In genomic region chr1:56573311-56573710, GRCh38 we compare ENCODE assay signal across 2 cellular contexts.
TF ChIP-seq lines count a peak whose summit lies in the region.

No MANE protein-coding gene starts in this region.

TF ChIP-seq in IMR-90, 13 proteins besides CTCF, POLR2A, EP300 and RAD21:
- TF ChIP-seq NFE2L2 (IDR thresholded peaks at IDR 0.05; ENCODE audit: low read depth, low read length): no peak
- TF ChIP-seq USF2 (IDR thresholded peaks at IDR 0.05; ENCODE audit: low read depth, low read length): no peak
- TF ChIP-seq MXI1 (IDR thresholded peaks at IDR 0.05; ENCODE audit: borderline replicate concordance, low read depth, low read length): no peak
- TF ChIP-seq RFX5 (IDR thresholded peaks at IDR 0.05; ENCODE audit: low read depth, low read length): no peak
- TF ChIP-seq MAZ (IDR thresholded peaks at IDR 0.05; ENCODE audit: borderline replicate concordance, low read depth, low read length): no peak
- no peak for TF ChIP-seq RCOR1 (IDR thresholded peaks at IDR 0.05; ENCODE audit: insufficient replicate concordance, low read length)
- TF ChIP-seq ELK1 (IDR thresholded peaks at IDR 0.05; ENCODE audit: borderline replicate concordance, low read depth, low read length): no peak
- TF ChIP-seq MAFK (IDR thresholded peaks at IDR 0.05; ENCODE audit: low read depth, low read length): no peak
- no peak for TF ChIP-seq SMC3 (IDR thresholded peaks at IDR 0.05; ENCODE audit: low read depth, low read length)
- TF ChIP-seq CHD1 (IDR thresholded peaks at IDR 0.05; ENCODE audit: low read depth, low read length): no peak
- TF ChIP-seq CEBPB (IDR thresholded peaks at IDR 0.05; ENCODE audit: low read depth, low read length): no peak
- no peak for TF ChIP-seq FOS (IDR thresholded peaks at IDR 0.05; ENCODE audit: low read depth, low read length)
- TF ChIP-seq BHLHE40 (IDR thresholded peaks at IDR 0.05; ENCODE audit: low read depth, low read length): no peak

TF ChIP-seq in HepG2, 621 proteins besides CTCF, POLR2A, EP300 and RAD21:
- no peak for TF ChIP-seq ZHX2 (IDR thresholded peaks at IDR 0.05; ENCODE audit: low read depth)
- no peak for TF ChIP-seq ZHX2 (CRISPR knock-in tag; IDR thresholded peaks at IDR 0.05; ENCODE audit: borderline replicate concordance)
- no peak for TF ChIP-seq TMF1 (CRISPR knock-in tag; IDR thresholded peaks at IDR 0.05; ENCODE audit: low read depth)
- TF ChIP-seq RELA (CRISPR knock-in tag; IDR thresholded peaks at IDR 0.05): no peak
- TF ChIP-seq, protein P1, sequence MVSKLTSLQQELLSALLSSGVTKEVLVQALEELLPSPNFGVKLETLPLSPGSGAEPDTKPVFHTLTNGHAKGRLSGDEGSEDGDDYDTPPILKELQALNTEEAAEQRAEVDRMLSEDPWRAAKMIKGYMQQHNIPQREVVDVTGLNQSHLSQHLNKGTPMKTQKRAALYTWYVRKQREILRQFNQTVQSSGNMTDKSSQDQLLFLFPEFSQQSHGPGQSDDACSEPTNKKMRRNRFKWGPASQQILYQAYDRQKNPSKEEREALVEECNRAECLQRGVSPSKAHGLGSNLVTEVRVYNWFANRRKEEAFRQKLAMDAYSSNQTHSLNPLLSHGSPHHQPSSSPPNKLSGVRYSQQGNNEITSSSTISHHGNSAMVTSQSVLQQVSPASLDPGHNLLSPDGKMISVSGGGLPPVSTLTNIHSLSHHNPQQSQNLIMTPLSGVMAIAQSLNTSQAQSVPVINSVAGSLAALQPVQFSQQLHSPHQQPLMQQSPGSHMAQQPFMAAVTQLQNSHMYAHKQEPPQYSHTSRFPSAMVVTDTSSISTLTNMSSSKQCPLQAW (CRISPR knock-in tag; IDR thresholded peaks at IDR 0.05): no peak
- no peak for TF ChIP-seq SMC3 (IDR thresholded peaks at IDR 0.05; ENCODE audit: low read length)
- TF ChIP-seq CEBPG (CRISPR knock-in tag; IDR thresholded peaks at IDR 0.05): no peak
- TF ChIP-seq HNF4G (IDR thresholded peaks at IDR 0.05; ENCODE audit: borderline replicate concordance, low read depth, low read length): no peak
- TF ChIP-seq HNF4G (CRISPR knock-in tag; IDR thresholded peaks at IDR 0.05; ENCODE audit: borderline replicate concordance, low read depth): no peak
- TF ChIP-seq RBFOX2 (IDR thresholded peaks at IDR 0.05; ENCODE audit: low read depth, low read length): no peak
- no peak for TF ChIP-seq MTA3 (CRISPR knock-in tag; IDR thresholded peaks at IDR 0.05)
- no peak for TF ChIP-seq DR1 (CRISPR knock-in tag; IDR thresholded peaks at IDR 0.05)
- TF ChIP-seq, protein P2, sequence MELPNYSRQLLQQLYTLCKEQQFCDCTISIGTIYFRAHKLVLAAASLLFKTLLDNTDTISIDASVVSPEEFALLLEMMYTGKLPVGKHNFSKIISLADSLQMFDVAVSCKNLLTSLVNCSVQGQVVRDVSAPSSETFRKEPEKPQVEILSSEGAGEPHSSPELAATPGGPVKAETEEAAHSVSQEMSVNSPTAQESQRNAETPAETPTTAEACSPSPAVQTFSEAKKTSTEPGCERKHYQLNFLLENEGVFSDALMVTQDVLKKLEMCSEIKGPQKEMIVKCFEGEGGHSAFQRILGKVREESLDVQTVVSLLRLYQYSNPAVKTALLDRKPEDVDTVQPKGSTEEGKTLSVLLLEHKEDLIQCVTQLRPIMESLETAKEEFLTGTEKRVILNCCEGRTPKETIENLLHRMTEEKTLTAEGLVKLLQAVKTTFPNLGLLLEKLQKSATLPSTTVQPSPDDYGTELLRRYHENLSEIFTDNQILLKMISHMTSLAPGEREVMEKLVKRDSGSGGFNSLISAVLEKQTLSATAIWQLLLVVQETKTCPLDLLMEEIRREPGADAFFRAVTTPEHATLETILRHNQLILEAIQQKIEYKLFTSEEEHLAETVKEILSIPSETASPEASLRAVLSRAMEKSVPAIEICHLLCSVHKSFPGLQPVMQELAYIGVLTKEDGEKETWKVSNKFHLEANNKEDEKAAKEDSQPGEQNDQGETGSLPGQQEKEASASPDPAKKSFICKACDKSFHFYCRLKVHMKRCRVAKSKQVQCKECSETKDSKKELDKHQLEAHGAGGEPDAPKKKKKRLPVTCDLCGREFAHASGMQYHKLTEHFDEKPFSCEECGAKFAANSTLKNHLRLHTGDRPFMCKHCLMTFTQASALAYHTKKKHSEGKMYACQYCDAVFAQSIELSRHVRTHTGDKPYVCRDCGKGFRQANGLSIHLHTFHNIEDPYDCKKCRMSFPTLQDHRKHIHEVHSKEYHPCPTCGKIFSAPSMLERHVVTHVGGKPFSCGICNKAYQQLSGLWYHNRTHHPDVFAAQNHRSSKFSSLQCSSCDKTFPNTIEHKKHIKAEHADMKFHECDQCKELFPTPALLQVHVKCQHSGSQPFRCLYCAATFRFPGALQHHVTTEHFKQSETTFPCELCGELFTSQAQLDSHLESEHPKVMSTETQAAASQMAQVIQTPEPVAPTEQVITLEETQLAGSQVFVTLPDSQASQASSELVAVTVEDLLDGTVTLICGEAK (IDR thresholded peaks at IDR 0.05): no peak
- TF ChIP-seq, protein P2 (CRISPR knock-in tag; IDR thresholded peaks at IDR 0.05): no peak
- no peak for TF ChIP-seq ZNF484 (CRISPR knock-in tag; IDR thresholded peaks at IDR 0.05; ENCODE audit: borderline replicate concordance, low read depth)
- no peak for TF ChIP-seq ZNF577 (CRISPR knock-in tag; IDR thresholded peaks at IDR 0.05; ENCODE audit: borderline replicate concordance, low read depth)
- no peak for TF ChIP-seq HNRNPK (IDR thresholded peaks at IDR 0.05; ENCODE audit: low read depth, low read length, poor library complexity, severe bottlenecking)
- TF ChIP-seq GFI1 (CRISPR knock-in tag; IDR thresholded peaks at IDR 0.05; ENCODE audit: borderline replicate concordance): no peak
- TF ChIP-seq ERF (CRISPR knock-in tag; IDR thresholded peaks at IDR 0.05): no peak
- TF ChIP-seq ZNF720 (CRISPR knock-in tag; IDR thresholded peaks at IDR 0.05): no peak
- no peak for TF ChIP-seq YEATS2 (CRISPR knock-in tag; IDR thresholded peaks at IDR 0.05; ENCODE audit: borderline replicate concordance)
TF ChIP-seq in HepG2: peak in this region for 0.
